Comparison of ENCODE assay signal across 8 cellular contexts in the genomic region with DNA sequence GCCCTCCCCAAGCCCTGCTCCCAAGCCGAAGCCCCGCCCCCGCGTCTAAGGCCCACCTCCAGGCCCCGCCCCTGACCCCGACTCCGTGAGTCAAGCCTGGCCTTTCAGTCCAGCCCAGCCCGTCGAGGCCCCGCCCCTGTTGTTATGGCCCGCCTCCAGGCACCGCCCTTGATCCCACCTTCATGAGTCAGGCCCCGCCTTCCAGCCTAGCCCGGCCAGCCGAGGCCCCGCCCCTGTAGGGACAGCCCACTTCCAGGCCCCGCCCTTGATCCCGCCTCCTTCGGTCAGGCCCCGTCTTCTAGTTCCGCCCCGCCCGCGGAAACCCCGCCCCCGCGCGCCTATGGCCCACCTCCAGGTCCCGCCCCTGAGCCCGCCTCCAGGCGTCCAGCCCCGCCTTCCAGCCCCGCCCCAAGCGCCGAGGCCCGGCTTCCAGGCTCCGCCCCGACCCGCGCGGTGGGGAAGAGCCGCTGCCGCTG. TPM values are rescaled to one million over a fixed set of nuclear protein-coding genes. Genes with fewer than 3 reads are reported as not detected.
DNase-seq lines count a peak whose midpoint lies in the region; ATAC-seq, FAIRE-seq and TF ChIP-seq lines count a peak whose summit lies in the region.

No MANE protein-coding gene starts in this region.

- peaks cover 20% of the 10 kb centered on the region for H3K4me1 Mint-ChIP-seq in Caco-2 (ENCODE audit: low read depth, unreplicated experiment)

- intact Hi-C loops in Caco-2 (cut with micrococcal nuclease; ENCODE audit: unreplicated experiment), result loop anchor here (1.0 to 5.0 kb wide), 5 partner anchors 15 to 164 kb away; a partner anchor contains a TSS

- POLR2A ChIA-PET in Caco-2 (lab: Charles Lee), result interaction anchor here (1.0 to 1.8 kb wide), 6 partner anchors 10 to 164 kb away, joined by 3 to 31 read pairs (median 6); a partner anchor contains a TSS

- H3K9ac ChIP-seq in HUES6 (ENCODE audit: low read length) (no peak overlapping the region), NT2/D1 (ENCODE audit: insufficient read length, low read depth) (no peak overlapping the region)

- ATAC-seq in GM21515 (IDR thresholded peaks at IDR 0.05; ENCODE audit: unreplicated experiment), result peak; percentile 87

- H3K4me3 Mint-ChIP-seq in Caco-2 (ENCODE audit: unreplicated experiment), result peak overlapping the region; percentile 83

- H3K27me3 ChIP-seq in Caco-2 (replicated peaks; ENCODE audit: control insufficient read depth, insufficient read depth, low read length), result no peaks in the 10 kb centered on the region
- H3K27me3 ChIP-seq in HUES6 (ENCODE audit: control insufficient read depth, insufficient read depth, low read length), result peaks cover 30% of the 10 kb centered on the region
- peaks cover 35% of the 10 kb centered on the region for H3K27me3 ChIP-seq in NT2/D1 (ENCODE audit: insufficient read depth, insufficient read length)

- no peaks in the 10 kb centered on the region for H3K36me3 ChIP-seq in Caco-2 (ENCODE audit: control insufficient read depth, insufficient read depth, low read length)
- H3K36me3 ChIP-seq in HUES6 (ENCODE audit: control insufficient read depth, insufficient read depth, low read length), result no peaks in the 10 kb centered on the region
- H3K36me3 ChIP-seq in NT2/D1 (ENCODE audit: insufficient read depth, insufficient read length, low read length), result peaks cover 4% of the 10 kb centered on the region
- H3K36me3 ChIP-seq in mesodermal cell (ENCODE audit: control insufficient read depth, insufficient read depth, low read length), result no peaks in the 10 kb centered on the region

- WGBS in mesodermal cell (ENCODE audit: insufficient coverage in 2 of 2), 2 experiments, result 0% methylated on average over 30 to 41 of the region's 43 CpGs

- H3K27me3 Mint-ChIP-seq in Caco-2 (ENCODE audit: insufficient read depth, unreplicated experiment), result no peaks in the 10 kb centered on the region

- peak overlapping the region; percentile 84 for H3K27ac Mint-ChIP-seq in Caco-2 (ENCODE audit: unreplicated experiment)

- H3K36me3 Mint-ChIP-seq in Caco-2 (ENCODE audit: insufficient read depth, unreplicated experiment), result peaks cover 13% of the 10 kb centered on the region

- TF ChIP-seq CTCF in Caco-2 (IDR thresholded peaks at IDR 0.05; ENCODE audit: insufficient read depth in 1 of 2, low read depth in 1 of 2, low read length in 1 of 2, severe bottlenecking in 1 of 2, unreplicated experiment in 1 of 2), result no peak

- CTCF ChIA-PET in Caco-2 (lab: Charles Lee), result interaction anchor here (0.6 to 1.4 kb wide), 5 partner anchors 7 to 63 kb away, joined by 3 to 10 read pairs (median 4); no protein-coding TSS in a partner anchor

- DNase-seq in Caco-2, result peak; percentile 98 to 99
- DNase-seq in NT2/D1 (ENCODE audit: low read depth, low spot score), result peak; percentile 99
- DNase-seq in activated CD8-positive, alpha-beta memory T cell treated with anti-CD3 and anti-CD28 coated beads, Interleukin-2, amount 50 U/mL, for 24 hours (ENCODE audit: extremely low read depth), result peak; percentile 99
- peak; percentile 100 for DNase-seq in stimulated activated CD8-positive, alpha-beta memory T cell treated with anti-CD3 and anti-CD28 coated beads, Interleukin-15, amount 100 ng/mL, for 1 hour (ENCODE audit: low read depth)

- no peak overlapping the region for H3K27ac ChIP-seq in HUES6 (ENCODE audit: low read depth, low read length)
- H3K27ac ChIP-seq in mesodermal cell (ENCODE audit: low read depth, low read length, severe bottlenecking), result no peak overlapping the region

- H3K4me3 ChIP-seq in Caco-2 (ENCODE audit: low read depth, low read length) (peak overlapping the region; percentile 89), HUES6 (ENCODE audit: low read depth, low read length) (peak overlapping the region; percentile 87), NT2/D1 (ENCODE audit: insufficient read length, low read depth) (peak overlapping the region; percentile 69), mesodermal cell (ENCODE audit: extremely low read depth, insufficient read depth, low read length, poor library complexity, severe bottlenecking) (peak overlapping the region; percentile 61)

- peaks cover 5% of the 10 kb centered on the region for H3K4me1 ChIP-seq in Caco-2
- peaks cover 7% of the 10 kb centered on the region for H3K4me1 ChIP-seq in HUES6 (ENCODE audit: control insufficient read depth, insufficient read depth, low read length)
- H3K4me1 ChIP-seq in NT2/D1 (ENCODE audit: insufficient read depth, insufficient read length), result peaks cover 5% of the 10 kb centered on the region
- H3K4me1 ChIP-seq in mesodermal cell (ENCODE audit: control insufficient read depth, insufficient read depth, low read length, poor library complexity, severe bottlenecking), result peaks cover 7% of the 10 kb centered on the region

- BruUV-seq in Caco-2 (replicated peaks; lab: Mats Ljungman, UMichigan), result no TSS peak

- H3K9me3 Mint-ChIP-seq in Caco-2 (ENCODE audit: unreplicated experiment), result no peaks in the 10 kb centered on the region

- FAIRE-seq in endometrium (lab: Jason Lieb, UNC), result peak; percentile 50

- H3K9me3 ChIP-seq in Caco-2, result no peaks in the 10 kb centered on the region
- no peaks in the 10 kb centered on the region for H3K9me3 ChIP-seq in HUES6 (ENCODE audit: control insufficient read depth, insufficient read depth, low read depth, low read length)
- H3K9me3 ChIP-seq in NT2/D1 (ENCODE audit: insufficient read depth, low read length), result no peaks in the 10 kb centered on the region
- H3K9me3 ChIP-seq in mesodermal cell (ENCODE audit: control insufficient read depth, low read length), result no peaks in the 10 kb centered on the region

RNA-seq across cellular contexts. Expression of a gene that starts 0.2 kb away (rescaled TPM):
- total RNA-seq in Caco-2 (2022), result 15.9 and 16.7 TPM in 2 replicates
- 4.5 TPM for polyA plus RNA-seq in mesodermal cell (2013, experiment 1 of 2)
- polyA plus RNA-seq in mesodermal cell (2013, experiment 2 of 2), result 4.8 TPM

RNA-seq across cellular contexts. Expression of a gene that starts 21.5 kb away (rescaled TPM):
- total RNA-seq in Caco-2 (2022), result 0.46 TPM in 1 of 2 replicates, not detected in the other
- polyA plus RNA-seq in mesodermal cell (2013, experiment 1 of 2), result 0.41 TPM
- 0.66 TPM for polyA plus RNA-seq in mesodermal cell (2013, experiment 2 of 2)
